ENCODE assay signal across 8 cellular contexts in genomic region chr19:18522124-18522861, GRCh38. TPM values are rescaled to one million over a fixed set of nuclear protein-coding genes. Genes with fewer than 3 reads are reported as not detected.
DNase-seq lines count a peak whose midpoint lies in the region; ATAC-seq, FAIRE-seq and TF ChIP-seq lines count a peak whose summit lies in the region.

No MANE protein-coding gene starts in this region.

- no peaks in the 10 kb centered on the region for H3K9me3 Mint-ChIP-seq in neural progenitor cell

- H3K9me3 ChIP-seq in MM.1S (replicated peaks; ENCODE audit: insufficient read depth, low read length): no peaks in the 10 kb centered on the region
- H3K9me3 ChIP-seq in neural progenitor cell (ENCODE audit: low read depth): no peaks in the 10 kb centered on the region
- no peaks in the 10 kb centered on the region for H3K9me3 ChIP-seq in stomach smooth muscle (ENCODE audit: control insufficient read depth in 2 of 2, low read length in 2 of 2)

- peak overlapping the region; percentile 98 for H3K9ac ChIP-seq in MM.1S (ENCODE audit: low read length)
- H3K9ac ChIP-seq in neural progenitor cell: no peak overlapping the region
- H3K9ac ChIP-seq in stomach smooth muscle (ENCODE audit: low read length in 2 of 2): peak overlapping the region; percentile 5 to 99

- no peaks in the 10 kb centered on the region for H3K36me3 Mint-ChIP-seq in neural progenitor cell

- DNase-seq in HCEC 1CT (peak; percentile 100), MM.1S (peak; percentile 100), SHP77 treated with DMSO at 0.1 percent for 48 hours (lab: John Stamatoyannopoulos, UW) (peak; percentile 100), activated gamma-delta T cell treated with Interleukin-2 at 50 U/mL for 16 hours (peak; percentile 100), foreskin keratinocyte (peak; percentile 99 to 100), neural progenitor cell (ENCODE audit: low spot score) (peak; percentile 100)

- peak overlapping the region; percentile 81 for H3K27ac Mint-ChIP-seq in neural progenitor cell

- H2AFZ ChIP-seq in MM.1S (ENCODE audit: low read length) (peak overlapping the region; percentile 35), neural progenitor cell (replicated peaks) (no peak overlapping the region)

- no peaks in the 10 kb centered on the region for H3K27me3 Mint-ChIP-seq in neural progenitor cell (ENCODE audit: insufficient read depth, low read depth)

- no peaks in the 10 kb centered on the region for H3K27me3 ChIP-seq in MM.1S (replicated peaks; ENCODE audit: insufficient read depth, low read length)
- no peaks in the 10 kb centered on the region for H3K27me3 ChIP-seq in foreskin keratinocyte
- peaks cover 3% of the 10 kb centered on the region for H3K27me3 ChIP-seq in neural progenitor cell
- no peaks in the 10 kb centered on the region for H3K27me3 ChIP-seq in stomach smooth muscle (ENCODE audit: control insufficient read depth in 1 of 2, insufficient read depth in 2 of 2, low read length in 2 of 2)

- ATAC-seq in foreskin keratinocyte: peak; percentile 86

- H3K4me3 Mint-ChIP-seq in neural progenitor cell: peak overlapping the region; percentile 95

- peaks cover 27% of the 10 kb centered on the region for H4K20me1 ChIP-seq in MM.1S (ENCODE audit: insufficient read depth, low read length)
- H4K20me1 ChIP-seq in neural progenitor cell (ENCODE audit: low read depth): peaks cover 34% of the 10 kb centered on the region

- no peaks in the 10 kb centered on the region for H3K9me2 ChIP-seq in MM.1S (replicated peaks; ENCODE audit: insufficient read depth, low read length)

- peak; percentile 99 for FAIRE-seq in G401.6 (lab: Jason Lieb, UNC)

- peaks cover 18% of the 10 kb centered on the region for H3F3A ChIP-seq in MM.1S (ENCODE audit: insufficient read depth, low read length)
- H3F3A ChIP-seq in neural progenitor cell (ENCODE audit: low read depth): peaks cover 19% of the 10 kb centered on the region

- no peak for TF ChIP-seq CTCF in MM.1S (IDR thresholded peaks at IDR 0.05; ENCODE audit: low read length)
- TF ChIP-seq CTCF in foreskin keratinocyte (conservative IDR thresholded peaks at IDR 0.05): peak; percentile 60
- TF ChIP-seq CTCF in neural progenitor cell (IDR thresholded peaks at IDR 0.05): no peak

- H3K4me2 ChIP-seq in MM.1S (ENCODE audit: low read depth, low read length) (peak overlapping the region; percentile 38; the same call in 1 of the 2 replicates), neural progenitor cell (no peak overlapping the region)

- H3K4me3 ChIP-seq in MM.1S (ENCODE audit: low read length) (peak overlapping the region; percentile 98), neural progenitor cell (peak overlapping the region; percentile 93), stomach smooth muscle (ENCODE audit: low read length in 2 of 2) (peak overlapping the region in 1 of 2 donors; percentile 95)

- peaks cover 11% of the 10 kb centered on the region for H3K4me1 ChIP-seq in MM.1S (ENCODE audit: low read length)
- peaks cover 9% of the 10 kb centered on the region for H3K4me1 ChIP-seq in foreskin keratinocyte
- peaks cover 7% of the 10 kb centered on the region for H3K4me1 ChIP-seq in neural progenitor cell
- peaks cover 13% of the 10 kb centered on the region for H3K4me1 ChIP-seq in stomach smooth muscle (ENCODE audit: control insufficient read depth, insufficient read depth, low read length)

- H3K36me3 ChIP-seq in MM.1S (replicated peaks; ENCODE audit: insufficient read depth, low read length) (no peaks in the 10 kb centered on the region), neural progenitor cell (no peaks in the 10 kb centered on the region), stomach smooth muscle (ENCODE audit: control insufficient read depth in 2 of 2, insufficient read depth in 2 of 2, low read length in 2 of 2) (no peaks in the 10 kb centered on the region)

- H3K27ac ChIP-seq in MM.1S (ENCODE audit: low read length) (peak overlapping the region; percentile 86; the same call in 1 of the 2 replicates), foreskin keratinocyte (no peak overlapping the region), neural progenitor cell (no peak overlapping the region), stomach smooth muscle (ENCODE audit: low read length) (peak overlapping the region; percentile 89)

- H3K4me1 Mint-ChIP-seq in neural progenitor cell: peaks cover 12% of the 10 kb centered on the region

- H3K79me2 ChIP-seq in MM.1S (ENCODE audit: low read length) (peaks cover 46% of the 10 kb centered on the region), neural progenitor cell (ENCODE audit: low read depth) (peaks cover 37% of the 10 kb centered on the region)

RNA-seq across cellular contexts. Expression of gene ELL, which starts 0.4 kb away (rescaled TPM):
- total RNA-seq in foreskin keratinocyte (13.0 and 13.4 TPM in 2 replicates), neural progenitor cell (ENCODE audit: low replicate concordance) (2.9 and 9.8 TPM in 2 replicates)
- polyA plus RNA-seq in foreskin keratinocyte: 6.8 and 8.1 TPM in 2 replicates

RNA-seq across cellular contexts. Expression of gene FKBP8, which starts 21.1 kb away (rescaled TPM):
- total RNA-seq in foreskin keratinocyte (240 and 245 TPM in 2 replicates), neural progenitor cell (ENCODE audit: low replicate concordance) (115 and 418 TPM in 2 replicates)
- 342 and 349 TPM in 2 replicates for polyA plus RNA-seq in foreskin keratinocyte

RNA-seq across cellular contexts. Expression of gene KXD1, which starts 35.4 kb away (rescaled TPM):
- total RNA-seq in foreskin keratinocyte (105 and 106 TPM in 2 replicates), neural progenitor cell (ENCODE audit: low replicate concordance) (82.7 and 151 TPM in 2 replicates)
- 140 and 143 TPM in 2 replicates for polyA plus RNA-seq in foreskin keratinocyte

RNA-seq across cellular contexts. Expression of gene UBA52, which starts 49.4 kb away (rescaled TPM):
- 1,160 and 1,167 TPM in 2 replicates for total RNA-seq in foreskin keratinocyte
- 1,727 and 1,808 TPM in 2 replicates for polyA plus RNA-seq in foreskin keratinocyte
- total RNA-seq in neural progenitor cell (ENCODE audit: low replicate concordance): 625 and 768 TPM in 2 replicates

Comparison
In these comparisons a context has a peak if more than half of its experiments do, and no peak if none do; other contexts are left out.
1. H3K27ac ChIP-seq: peak in MM.1S (single experiment) and stomach smooth muscle (single experiment); none in foreskin keratinocyte (single experiment) and neural progenitor cell (single experiment).
2. Peak in every context shown above with its lines, with median percentiles within 50 percentile points of each other: DNase-seq.